Comparison of ENCODE assay signal across 17 cellular contexts in genomic region chr15:50819344-50819743, GRCh38. TPM values are rescaled to one million over a fixed set of nuclear protein-coding genes. Genes with fewer than 3 reads are reported as not detected.
A peak's percentile ranks its signal among the peaks of the same experiment; 100 is the strongest.
DNase-seq lines count a peak whose midpoint lies in the region; ATAC-seq and TF ChIP-seq lines count a peak whose summit lies in the region.
"Had no signal": no experiment of that assay in that cellular context is flagged by ENCODE, and none has a peak within 500 bp of the region (broad histone marks: within the 10 kb centered on the region; RNA-seq: fewer than 3 reads in every experiment).

No MANE protein-coding gene starts in this region.

- DNase-seq in COLO829 (ENCODE audit: low spot score) (peak; percentile 1), NCI-H226 (peak; percentile 11), amniotic epithelial cell (ENCODE audit: low read depth) (peak; percentile 32), iris pigment epithelial cell (ENCODE audit: low read depth) (peak; percentile 7), amniotic stem cell (lab: John Stamatoyannopoulos, UW) (no peak), substantia nigra (lab: John Stamatoyannopoulos, UW) (no peak), HFFc6 (no peak)
- DNase-seq: 8988T; ACHN; Calu3; CD4-positive, CD25-positive, alpha-beta regulatory T cell; DMS 273 treated with DMSO at 0.1 percent for 48 hours; GOT3; H9 had no signal

- no peak overlapping the region for H3K27ac Mint-ChIP-seq in HFFc6
- H3K27ac Mint-ChIP-seq: CD4-positive, CD25-positive, alpha-beta regulatory T cell; H9 had no signal

- TF ChIP-seq CTCF in HFFc6 (IDR thresholded peaks at IDR 0.05) = no peak

- no peak overlapping the region for H3K27ac ChIP-seq in substantia nigra (ENCODE audit: low read depth, low read length, poor library complexity, severe bottlenecking)
- H3K27ac ChIP-seq: BLaER1 treated with 17β-estradiol and CSF1 and Interleukin-3, amounts not matched to agents 10 nM and 100 nM; HL-60 had no signal

- no peaks in the 10 kb centered on the region for H3K36me3 Mint-ChIP-seq in HFFc6 (ENCODE audit: low read depth)
- H3K36me3 Mint-ChIP-seq: CD4-positive, CD25-positive, alpha-beta regulatory T cell had no signal

- no peak for ATAC-seq in GM21619 (IDR thresholded peaks at IDR 0.05; ENCODE audit: unreplicated experiment)

- peaks cover 12% of the 10 kb centered on the region for H3K4me1 Mint-ChIP-seq in HFFc6 (ENCODE audit: low read depth)
- H3K4me1 Mint-ChIP-seq: CD4-positive, CD25-positive, alpha-beta regulatory T cell had no signal

- peaks cover 6% of the 10 kb centered on the region for H3K27me3 Mint-ChIP-seq in HFFc6 (ENCODE audit: insufficient read depth)

- no peaks in the 10 kb centered on the region for H3K9me3 Mint-ChIP-seq in HFFc6
- H3K9me3 Mint-ChIP-seq: CD4-positive, CD25-positive, alpha-beta regulatory T cell; H9 had no signal

- no peak overlapping the region for H3K4me3 Mint-ChIP-seq in HFFc6
- H3K4me3 Mint-ChIP-seq: CD4-positive, CD25-positive, alpha-beta regulatory T cell; H9 had no signal

RNA-seq across cellular contexts. Expression of gene SPPL2A, which starts 53.8 kb away (rescaled TPM):
- 100 to 1,000 TPM; 119 to 170 (median 138) TPM for total RNA-seq in HFFc6 (2021; fragmentation: NEBNext Ultra II Directional; extraction: Animal tissue kit (Norgen Biotek cat#: 25700))

Comparison
In these comparisons a context has a peak if more than half of its experiments do, and no peak if none do; other contexts are left out.
1. DNase-seq: peak in COLO829 (single experiment), NCI-H226 (single experiment), amniotic epithelial cell (single experiment) and iris pigment epithelial cell (single experiment); none in amniotic stem cell (single experiment), substantia nigra (0 of 49) and HFFc6 (single experiment).